ENCODE assay signal across 8 cellular contexts in the genomic region with DNA sequence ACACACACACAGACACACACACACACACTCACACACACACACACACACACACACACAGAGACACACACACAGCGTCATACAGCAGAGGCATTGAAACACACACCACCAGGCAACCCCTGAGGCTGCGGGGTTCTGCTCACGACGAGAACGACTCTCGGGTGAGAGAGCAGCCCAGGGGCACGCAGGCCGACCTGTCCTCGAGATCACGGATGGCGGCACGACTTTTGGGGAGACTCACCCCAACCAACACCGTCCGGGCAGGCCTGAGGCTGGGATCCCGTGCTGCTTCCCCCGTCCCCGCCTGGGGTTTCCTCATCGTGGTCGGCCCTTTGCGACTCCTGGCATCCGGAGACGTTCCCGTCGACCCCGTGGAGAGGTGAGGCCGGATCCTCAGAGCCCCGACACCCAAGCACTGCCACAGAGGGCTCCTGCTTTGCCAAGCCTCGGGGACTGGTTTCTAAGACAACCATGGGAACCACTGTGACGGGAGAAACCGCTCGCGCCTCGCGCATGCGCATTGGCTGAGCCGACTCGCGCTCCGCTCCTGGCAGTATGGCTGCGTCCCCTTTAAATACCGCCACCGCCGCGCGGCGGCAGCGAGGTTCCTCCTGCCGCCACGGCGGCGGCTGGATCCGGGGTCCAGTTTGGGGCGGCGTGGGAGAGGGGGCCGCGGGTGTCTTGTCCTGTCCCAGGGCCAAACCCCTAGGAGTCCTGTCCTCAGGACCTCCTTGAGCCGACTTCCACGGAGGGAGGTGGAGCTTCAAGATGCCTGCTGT.
A peak's percentile ranks its signal among the peaks of the same experiment; 100 is the strongest.
DNase-seq lines count a peak whose midpoint lies in the region; ATAC-seq and TF ChIP-seq lines count a peak whose summit lies in the region.
"Not testable (repeated sequence)": the region's sequence is repeated elsewhere in the genome, so short reads cannot be mapped to it uniquely, and the experiment has no call there.

No MANE protein-coding gene starts in this region.

- peak; percentile 2 for DNase-seq in WERI-Rb-1
- peak; percentile 7 for DNase-seq in activated naive CD4-positive, alpha-beta T cell treated with anti-CD3 and anti-CD28 coated beads, Interleukin-2, amount 50 U/mL, for 16 hours
- not testable (repeated sequence) for DNase-seq in fibroblast of the aortic adventitia (ENCODE audit: low read depth)
- peak in 8 of 9 donors; percentile 26 to 62 (median 52) for DNase-seq in naive thymus-derived CD4-positive, alpha-beta T cell
- peak; percentile 53 to 54 for DNase-seq in stimulated activated naive CD8-positive, alpha-beta T cell treated with anti-CD3 and anti-CD28 coated beads, Interleukin-15, amount 100 ng/mL, for 72 hours

- H3K4me3 Mint-ChIP-seq in naive thymus-derived CD4-positive, alpha-beta T cell, result peak overlapping the region; percentile 29 to 90 (median 69)
- peak overlapping the region; percentile 35 to 44 for H3K4me3 Mint-ChIP-seq in stimulated activated naive CD8-positive, alpha-beta T cell treated with anti-CD3 and anti-CD28 coated beads, Interleukin-15, amount 100 ng/mL, for 72 hours

- peak; percentile 75 for ATAC-seq in GM18505 (IDR thresholded peaks at IDR 0.05; ENCODE audit: unreplicated experiment)
- peak; percentile 55 for ATAC-seq in GM21528 (IDR thresholded peaks at IDR 0.05; ENCODE audit: low FRiP score, unreplicated experiment)
- peak; percentile 63 for ATAC-seq in HG03139 (IDR thresholded peaks at IDR 0.05; ENCODE audit: unreplicated experiment)
- peak; percentile 66 for ATAC-seq in naive thymus-derived CD4-positive, alpha-beta T cell
- ATAC-seq in stimulated activated naive CD8-positive, alpha-beta T cell treated with anti-CD3 and anti-CD28 coated beads, Interleukin-15, amount 100 ng/mL, for 72 hours, result peak; percentile 46

- H3K27me3 ChIP-seq in WERI-Rb-1 (ENCODE audit: insufficient read depth, low read depth, severe bottlenecking); naive thymus-derived CD4-positive, alpha-beta T cell (ENCODE audit: control insufficient read depth in 2 of 2, insufficient read depth in 2 of 2, low read length in 2 of 2): not testable (repeated sequence)

- peak overlapping the region in 2 of 9 donors; percentile 59 to 92 for H3K27ac Mint-ChIP-seq in naive thymus-derived CD4-positive, alpha-beta T cell
- not testable (repeated sequence) for H3K27ac Mint-ChIP-seq in stimulated activated naive CD8-positive, alpha-beta T cell treated with anti-CD3 and anti-CD28 coated beads, Interleukin-15, amount 100 ng/mL, for 72 hours

- not testable (repeated sequence) for H3K4me3 ChIP-seq in WERI-Rb-1 (ENCODE audit: low read depth, low read length); naive thymus-derived CD4-positive, alpha-beta T cell (ENCODE audit: low read length)
- peak overlapping the region; percentile 35 for H3K4me3 ChIP-seq in fibroblast of the aortic adventitia (ENCODE audit: low read depth, low read length)

- POLR2A ChIA-PET in naive thymus-derived CD4-positive, alpha-beta T cell (lab: Charles Lee), result not testable (repeated sequence)

- H3K36me3 ChIP-seq in WERI-Rb-1; naive thymus-derived CD4-positive, alpha-beta T cell (ENCODE audit: control insufficient read depth in 2 of 3, insufficient read depth in 3 of 3, low read length in 3 of 3): not testable (repeated sequence)

- not testable (repeated sequence) for H3K9me3 Mint-ChIP-seq in naive thymus-derived CD4-positive, alpha-beta T cell; stimulated activated naive CD8-positive, alpha-beta T cell treated with anti-CD3 and anti-CD28 coated beads, Interleukin-15, amount 100 ng/mL, for 72 hours

- CTCF ChIA-PET in naive thymus-derived CD4-positive, alpha-beta T cell (lab: Charles Lee), result not testable (repeated sequence)

- H3K36me3 Mint-ChIP-seq in naive thymus-derived CD4-positive, alpha-beta T cell, result not testable (repeated sequence)

- TF ChIP-seq CTCF in WERI-Rb-1 (IDR thresholded peaks at IDR 0.05; ENCODE audit: low read depth, low read length); fibroblast of the aortic adventitia (IDR thresholded peaks at IDR 0.05; ENCODE audit: insufficient read depth, low read length): not testable (repeated sequence)

- not testable (repeated sequence) for H3K27me3 Mint-ChIP-seq in naive thymus-derived CD4-positive, alpha-beta T cell; stimulated activated naive CD8-positive, alpha-beta T cell treated with anti-CD3 and anti-CD28 coated beads, Interleukin-15, amount 100 ng/mL, for 72 hours

- H3K27ac ChIP-seq in WERI-Rb-1; naive thymus-derived CD4-positive, alpha-beta T cell (ENCODE audit: low read depth, low read length): not testable (repeated sequence)

- H3K4me1 Mint-ChIP-seq in naive thymus-derived CD4-positive, alpha-beta T cell; stimulated activated naive CD8-positive, alpha-beta T cell treated with anti-CD3 and anti-CD28 coated beads, Interleukin-15, amount 100 ng/mL, for 72 hours: not testable (repeated sequence)

- not testable (repeated sequence) for H3K9me3 ChIP-seq in WERI-Rb-1 (ENCODE audit: severe bottlenecking); naive thymus-derived CD4-positive, alpha-beta T cell (ENCODE audit: control insufficient read depth in 2 of 3, low read length in 3 of 3)

- not testable (repeated sequence) for H3K4me1 ChIP-seq in naive thymus-derived CD4-positive, alpha-beta T cell (ENCODE audit: control insufficient read depth in 2 of 2, insufficient read depth in 2 of 2, low read length in 2 of 2)

- intact Hi-C loops in naive thymus-derived CD4-positive, alpha-beta T cell (cut with micrococcal nuclease), result not testable (repeated sequence)

- not testable (repeated sequence) for TF ChIP-seq POLR2A in GM18505 (IDR thresholded peaks at IDR 0.05; ENCODE audit: borderline replicate concordance, extremely low read depth, insufficient read depth, insufficient read length)
